1 cellular context compared by ENCODE assay signal in the genomic region with DNA sequence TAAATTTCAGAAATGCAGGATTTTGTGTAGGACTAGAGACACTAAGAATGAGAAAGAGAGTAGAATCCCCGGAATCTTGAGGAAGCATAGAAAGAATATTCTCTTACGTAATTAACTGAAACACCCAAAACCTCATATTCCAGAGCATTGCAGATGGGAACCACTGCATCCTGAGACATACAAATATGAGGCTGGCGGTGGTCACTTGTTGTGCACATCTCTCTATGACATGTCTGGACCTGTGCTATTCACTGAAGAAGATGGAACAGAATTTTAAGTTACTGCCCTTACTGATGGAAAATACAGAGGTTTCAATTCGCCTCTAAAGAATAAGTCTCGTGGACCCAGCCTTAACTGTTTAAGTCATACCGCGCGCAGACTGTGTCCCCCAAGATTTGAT.
TF ChIP-seq lines count a peak whose summit lies in the region.

No MANE protein-coding gene starts in this region.

TF ChIP-seq in A549, 52 proteins besides CTCF, POLR2A, EP300 and RAD21 (continued from another document):
- TF ChIP-seq, protein P1, sequence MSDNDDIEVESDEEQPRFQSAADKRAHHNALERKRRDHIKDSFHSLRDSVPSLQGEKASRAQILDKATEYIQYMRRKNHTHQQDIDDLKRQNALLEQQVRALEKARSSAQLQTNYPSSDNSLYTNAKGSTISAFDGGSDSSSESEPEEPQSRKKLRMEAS (IDR thresholded peaks at IDR 0.05), result no peak
- TF ChIP-seq HOXB5 (CRISPR knock-in tag; IDR thresholded peaks at IDR 0.05) (no peak), JUN (IDR thresholded peaks at IDR 0.05) (no peak), KDM1A (IDR thresholded peaks at IDR 0.05; ENCODE audit: low read depth) (no peak), TFCP2L1 (CRISPR knock-in tag; IDR thresholded peaks at IDR 0.05) (no peak), CHD2 (IDR thresholded peaks at IDR 0.05; ENCODE audit: low read length, partially characterized antibody) (no peak), ESRRA (IDR thresholded peaks at IDR 0.05; ENCODE audit: borderline replicate concordance, low read length) (no peak), NPAS2 (CRISPR knock-in tag; IDR thresholded peaks at IDR 0.05; ENCODE audit: borderline replicate concordance) (no peak), MAFK (IDR thresholded peaks at IDR 0.05; ENCODE audit: partially characterized antibody) (no peak), SMC3 (IDR thresholded peaks at IDR 0.05) (no peak)
- TF ChIP-seq, protein P2, sequence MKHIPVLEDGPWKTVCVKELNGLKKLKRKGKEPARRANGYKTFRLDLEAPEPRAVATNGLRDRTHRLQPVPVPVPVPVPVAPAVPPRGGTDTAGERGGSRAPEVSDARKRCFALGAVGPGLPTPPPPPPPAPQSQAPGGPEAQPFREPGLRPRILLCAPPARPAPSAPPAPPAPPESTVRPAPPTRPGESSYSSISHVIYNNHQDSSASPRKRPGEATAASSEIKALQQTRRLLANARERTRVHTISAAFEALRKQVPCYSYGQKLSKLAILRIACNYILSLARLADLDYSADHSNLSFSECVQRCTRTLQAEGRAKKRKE (CRISPR knock-in tag; IDR thresholded peaks at IDR 0.05; ENCODE audit: low read depth), result no peak
- TF ChIP-seq, protein P3, sequence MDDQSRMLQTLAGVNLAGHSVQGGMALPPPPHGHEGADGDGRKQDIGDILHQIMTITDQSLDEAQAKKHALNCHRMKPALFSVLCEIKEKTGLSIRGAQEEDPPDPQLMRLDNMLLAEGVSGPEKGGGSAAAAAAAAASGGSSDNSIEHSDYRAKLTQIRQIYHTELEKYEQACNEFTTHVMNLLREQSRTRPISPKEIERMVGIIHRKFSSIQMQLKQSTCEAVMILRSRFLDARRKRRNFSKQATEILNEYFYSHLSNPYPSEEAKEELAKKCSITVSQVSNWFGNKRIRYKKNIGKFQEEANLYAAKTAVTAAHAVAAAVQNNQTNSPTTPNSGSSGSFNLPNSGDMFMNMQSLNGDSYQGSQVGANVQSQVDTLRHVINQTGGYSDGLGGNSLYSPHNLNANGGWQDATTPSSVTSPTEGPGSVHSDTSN (IDR thresholded peaks at IDR 0.05), result no peak
